ENCODE assay signal across 19 cellular contexts in genomic region chr12:26044007-26044394, GRCh38.
DNase-seq lines count a peak whose midpoint lies in the region; ATAC-seq, FAIRE-seq and TF ChIP-seq lines count a peak whose summit lies in the region.
"Had no signal": no experiment of that assay in that cellular context is flagged by ENCODE, and none has a peak within 500 bp of the region (broad histone marks: within the 10 kb centered on the region; RNA-seq: fewer than 3 reads in every experiment).

No MANE protein-coding gene starts in this region.

- no TSS peak for BruUV-seq in Calu3 (replicated peaks; lab: Mats Ljungman, UMichigan)

- CTCF ChIA-PET in activated CD8-positive, alpha-beta T cell treated with anti-CD3 and anti-CD28 coated beads for 36 hours (lab: Charles Lee): no interaction called here
- CTCF ChIA-PET in Calu3 (lab: Charles Lee): interaction anchor here (0.6 kb wide), 1 partner anchor 133 kb away, joined by 3 read pairs; no protein-coding TSS in a partner anchor

- TF ChIP-seq CTCF in heart left ventricle (IDR thresholded peaks at IDR 0.05) (no peak), astrocyte of the cerebellum (IDR thresholded peaks at IDR 0.05; ENCODE audit: low read depth, low read length, missing control alignments) (no peak), body of pancreas (IDR thresholded peaks at IDR 0.05) (no peak), Calu3 (IDR thresholded peaks at IDR 0.05; ENCODE audit: unreplicated experiment) (no peak)
- no peak for TF ChIP-seq CTCF in activated CD8-positive, alpha-beta T cell treated with anti-CD3 and anti-CD28 coated beads for 36 hours (IDR thresholded peaks at IDR 0.05)

- TF ChIP-seq POLR2A in heart left ventricle (IDR thresholded peaks at IDR 0.05): no peak
- no peak for TF ChIP-seq POLR2A in body of pancreas (IDR thresholded peaks at IDR 0.05)

- H3K27ac Mint-ChIP-seq in activated CD8-positive, alpha-beta T cell treated with anti-CD3 and anti-CD28 coated beads for 36 hours: no peak overlapping the region
- H3K27ac Mint-ChIP-seq in Calu3 (ENCODE audit: unreplicated experiment): no peak overlapping the region
- H3K27ac Mint-ChIP-seq: activated T-helper 17 cell treated with anti-CD3 and anti-CD28 coated beads, Interleukin-2, amount 50 U/mL, for 72 hours; CD14-positive monocyte; naive B cell had no signal

- ATAC-seq in right cardiac atrium (peak; percentile 42 to 68), heart left ventricle (no peak), body of pancreas (no peak)
- ATAC-seq in activated CD8-positive, alpha-beta T cell treated with anti-CD3 and anti-CD28 coated beads for 36 hours: no peak
- ATAC-seq: activated T-helper 17 cell treated with anti-CD3 and anti-CD28 coated beads, Interleukin-2, amount 50 U/mL, for 72 hours; lower lobe of right lung had no signal

- H3K4me3 ChIP-seq in right cardiac atrium (ENCODE audit: low read length) (no peak overlapping the region), heart left ventricle (no peak overlapping the region), astrocyte of the cerebellum (ENCODE audit: low read depth, low read length) (no peak overlapping the region), body of pancreas (no peak overlapping the region)
- H3K4me3 ChIP-seq: lower lobe of right lung had no signal

- H3K27ac ChIP-seq in right cardiac atrium (ENCODE audit: low read length): no peak overlapping the region
- H3K27ac ChIP-seq in heart left ventricle: no peak overlapping the region
- no peak overlapping the region for H3K27ac ChIP-seq in body of pancreas
- H3K27ac ChIP-seq: 22Rv1, lower lobe of right lung, parathyroid adenoma had no signal

- H3K9me3 ChIP-seq in right cardiac atrium (ENCODE audit: control insufficient read depth, low read length): no peaks in the 10 kb centered on the region
- H3K9me3 ChIP-seq in heart left ventricle: no peaks in the 10 kb centered on the region
- no peaks in the 10 kb centered on the region for H3K9me3 ChIP-seq in body of pancreas
- H3K9me3 ChIP-seq: lower lobe of right lung had no signal

- no peaks in the 10 kb centered on the region for H3K36me3 ChIP-seq in heart left ventricle
- H3K36me3 ChIP-seq in body of pancreas (replicated peaks in 1 of 2; ENCODE audit: insufficient read depth in 1 of 2, low read depth in 2 of 2): no peaks in the 10 kb centered on the region
- H3K36me3 ChIP-seq: lower lobe of right lung had no signal

- H3K27me3 Mint-ChIP-seq in activated CD8-positive, alpha-beta T cell treated with anti-CD3 and anti-CD28 coated beads for 36 hours: peaks cover 2% of the 10 kb centered on the region
- no peaks in the 10 kb centered on the region for H3K27me3 Mint-ChIP-seq in Calu3 (ENCODE audit: unreplicated experiment)
- H3K27me3 Mint-ChIP-seq: activated T-helper 17 cell treated with anti-CD3 and anti-CD28 coated beads, Interleukin-2, amount 50 U/mL, for 72 hours had no signal

- H3K9me3 Mint-ChIP-seq in activated CD8-positive, alpha-beta T cell treated with anti-CD3 and anti-CD28 coated beads for 36 hours: no peaks in the 10 kb centered on the region
- no peaks in the 10 kb centered on the region for H3K9me3 Mint-ChIP-seq in Calu3 (ENCODE audit: low read depth, unreplicated experiment)
- H3K9me3 Mint-ChIP-seq: activated T-helper 17 cell treated with anti-CD3 and anti-CD28 coated beads, Interleukin-2, amount 50 U/mL, for 72 hours; CD14-positive monocyte; naive B cell had no signal

- POLR2A ChIA-PET in activated CD8-positive, alpha-beta T cell treated with anti-CD3 and anti-CD28 coated beads for 36 hours (lab: Charles Lee): no interaction called here

- peaks cover 12% of the 10 kb centered on the region for H3K4me1 ChIP-seq in right cardiac atrium (ENCODE audit: control insufficient read depth, insufficient read depth, low read length)
- peaks cover 0 to 48% (median 6%) of the 10 kb centered on the region in 12 donors for H3K4me1 ChIP-seq in heart left ventricle
- H3K4me1 ChIP-seq in body of pancreas: peaks cover 13% of the 10 kb centered on the region
- H3K4me1 ChIP-seq: parathyroid adenoma had no signal

- in situ Hi-C loops in astrocyte of the cerebellum (cut with HindIII; ENCODE audit: low sequenced_read_pairs): no loop called here

- no peaks in the 10 kb centered on the region for H3K4me1 Mint-ChIP-seq in activated CD8-positive, alpha-beta T cell treated with anti-CD3 and anti-CD28 coated beads for 36 hours (ENCODE audit: low read depth)
- H3K4me1 Mint-ChIP-seq in Calu3 (ENCODE audit: low read depth, unreplicated experiment): peaks cover 22% of the 10 kb centered on the region
- H3K4me1 Mint-ChIP-seq: activated T-helper 17 cell treated with anti-CD3 and anti-CD28 coated beads, Interleukin-2, amount 50 U/mL, for 72 hours; CD14-positive monocyte; naive B cell had no signal

- no peaks in the 10 kb centered on the region for H3K36me3 Mint-ChIP-seq in activated CD8-positive, alpha-beta T cell treated with anti-CD3 and anti-CD28 coated beads for 36 hours (ENCODE audit: low read depth)
- H3K36me3 Mint-ChIP-seq in Calu3 (ENCODE audit: insufficient read depth, unreplicated experiment): no peaks in the 10 kb centered on the region
- H3K36me3 Mint-ChIP-seq: CD14-positive monocyte, naive B cell had no signal

- no peaks in the 10 kb centered on the region for H3K27me3 ChIP-seq in right cardiac atrium (ENCODE audit: control insufficient read depth, insufficient read depth)
- no peaks in the 10 kb centered on the region for H3K27me3 ChIP-seq in heart left ventricle
- no peaks in the 10 kb centered on the region for H3K27me3 ChIP-seq in body of pancreas

- intact Hi-C loops in right cardiac atrium (cut with DNase I) (no loop called here), heart left ventricle (cut with DNase I) (no loop called here), body of pancreas (cut with DNase I) (no loop called here), Calu3 (cut with micrococcal nuclease; ENCODE audit: unreplicated experiment) (no loop called here)
- intact Hi-C loops in activated CD8-positive, alpha-beta T cell treated with anti-CD3 and anti-CD28 coated beads for 36 hours (cut with micrococcal nuclease): no loop called here

- no peak overlapping the region for H3K4me3 Mint-ChIP-seq in activated CD8-positive, alpha-beta T cell treated with anti-CD3 and anti-CD28 coated beads for 36 hours
- no peak overlapping the region for H3K4me3 Mint-ChIP-seq in Calu3 (ENCODE audit: low read depth, unreplicated experiment)
- H3K4me3 Mint-ChIP-seq: activated T-helper 17 cell treated with anti-CD3 and anti-CD28 coated beads, Interleukin-2, amount 50 U/mL, for 72 hours; CD14-positive monocyte; naive B cell had no signal

- no peak for DNase-seq in right cardiac atrium
- DNase-seq in heart left ventricle: no peak
- DNase-seq in astrocyte of the cerebellum (ENCODE audit: low read depth): peak; percentile 37
- no peak for DNase-seq in body of pancreas
- DNase-seq in NCI-H2196 treated with DMSO at 0.1 percent for 48 hours (lab: John Stamatoyannopoulos, UW; ENCODE audit: unreplicated experiment): no peak
- DNase-seq in activated CD8-positive, alpha-beta T cell treated with anti-CD3 and anti-CD28 coated beads for 36 hours: no peak
- no peak for DNase-seq in Calu3
- DNase-seq: activated CD4-positive, CD25-positive, alpha-beta regulatory T cell treated with anti-CD3 and anti-CD28 coated beads, Interleukin-2, amount 50 U/mL, for 72 hours; DMS79 treated with DMSO at 0.1 percent for 48 hours; lower lobe of right lung; naive B cell; NCI-H1694 treated with DMSO at 0.1 percent for 48 hours; NCI-H446 treated with DMSO at 0.1 percent for 48 hours; stimulated activated CD4-positive, alpha-beta T cell treated with anti-CD3 and anti-CD28 coated beads, Interleukin-4, amount 100 ng/mL, for 1 hour had no signal

- peak; percentile 5 for FAIRE-seq in islet of Langerhans (lab: Jason Lieb, UNC)

Comparison
In these comparisons a context has a peak if more than half of its experiments do, and no peak if none do; other contexts are left out.
1. ATAC-seq: peak in right cardiac atrium (2 of 2); none in heart left ventricle (0 of 4), body of pancreas (single experiment) and activated CD8-positive, alpha-beta T cell treated with anti-CD3 and anti-CD28 coated beads for 36 hours (single experiment).